ENCODE assay signal across 9 cellular contexts in the genomic region with DNA sequence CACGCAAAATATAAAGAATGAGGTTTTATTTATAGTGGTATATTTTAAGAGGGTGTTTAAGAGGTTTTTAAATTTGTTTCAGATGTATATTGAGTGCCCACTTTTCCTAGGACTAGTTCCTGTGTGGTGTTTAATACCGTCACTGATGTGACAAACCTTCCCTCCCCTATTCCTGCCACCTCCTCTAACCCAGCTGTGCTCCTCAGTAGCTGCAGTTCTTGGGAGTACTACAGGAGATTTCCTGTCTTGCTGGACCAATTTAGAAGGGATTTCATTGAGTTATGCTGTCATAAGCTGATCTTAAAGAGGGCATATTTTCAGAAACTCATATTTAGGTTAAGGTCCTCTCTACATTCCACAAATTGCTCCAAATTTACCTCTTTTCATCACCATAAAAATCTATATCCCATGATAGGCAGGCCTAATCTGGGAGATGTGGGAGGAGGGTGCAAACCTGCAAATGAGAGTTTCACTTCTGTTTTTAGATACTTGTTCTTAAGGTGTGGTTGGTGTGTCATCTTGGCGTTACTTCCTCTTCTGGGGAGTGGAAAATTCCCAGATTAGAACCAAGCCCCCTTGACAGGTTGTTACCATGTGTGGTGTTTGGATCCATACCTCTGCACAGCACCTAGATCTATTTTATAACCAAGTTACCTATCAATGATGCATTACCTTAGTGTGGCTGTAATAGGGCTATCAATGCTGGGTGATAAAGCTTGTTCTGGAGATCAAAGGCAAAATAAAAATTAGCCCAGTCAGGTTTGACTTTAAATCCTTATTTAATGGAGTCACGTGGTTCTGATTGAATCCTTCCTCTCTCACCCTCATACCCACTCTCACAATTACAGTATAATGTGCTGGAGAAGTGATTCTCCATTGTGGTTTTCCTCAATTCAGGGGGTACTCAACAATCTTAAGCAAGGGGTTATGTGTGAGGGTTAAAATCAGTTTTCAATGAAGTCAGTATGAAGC.
A peak's percentile ranks its signal among the peaks of the same experiment; 100 is the strongest.
DNase-seq lines count a peak whose midpoint lies in the region; ATAC-seq and TF ChIP-seq lines count a peak whose summit lies in the region.
"Had no signal": no experiment of that assay in that cellular context is flagged by ENCODE, and none has a peak within 500 bp of the region (broad histone marks: within the 10 kb centered on the region; RNA-seq: fewer than 3 reads in every experiment).

No MANE protein-coding gene starts in this region.

- H3K4me1 ChIP-seq in breast epithelium (no peaks in the 10 kb centered on the region), transverse colon (no peaks in the 10 kb centered on the region), body of pancreas (peaks cover 7% of the 10 kb centered on the region), gastroesophageal sphincter (no peaks in the 10 kb centered on the region), tibial artery (no peaks in the 10 kb centered on the region)

- TF ChIP-seq POLR2A in breast epithelium (IDR thresholded peaks at IDR 0.05) (no peak), transverse colon (IDR thresholded peaks at IDR 0.05) (no peak), body of pancreas (IDR thresholded peaks at IDR 0.05) (no peak), gastroesophageal sphincter (IDR thresholded peaks at IDR 0.05) (no peak)

- TF ChIP-seq EP300 in transverse colon (IDR thresholded peaks at IDR 0.05; ENCODE audit: low read depth) = no peak
- no peak for TF ChIP-seq EP300 in gastroesophageal sphincter (IDR thresholded peaks at IDR 0.05)

- H3K4me3 Mint-ChIP-seq in MCF 10A (ENCODE audit: unreplicated experiment) = no peak overlapping the region

- H3K27ac ChIP-seq in breast epithelium = no peak overlapping the region
- peak overlapping the region in 2 of 4 donors; percentile 14 to 35 for H3K27ac ChIP-seq in transverse colon
- H3K27ac ChIP-seq in body of pancreas = no peak overlapping the region
- no peak overlapping the region for H3K27ac ChIP-seq in gastroesophageal sphincter
- H3K27ac ChIP-seq in tibial artery = no peak overlapping the region

- peak; percentile 98 for ATAC-seq in HG02973 (IDR thresholded peaks at IDR 0.05; ENCODE audit: unreplicated experiment)
- ATAC-seq in body of pancreas = no peak
- ATAC-seq in gastroesophageal sphincter = no peak

- H3K36me3 Mint-ChIP-seq in MCF 10A (ENCODE audit: insufficient read depth, unreplicated experiment) = peaks cover 16% of the 10 kb centered on the region

- DNase-seq in MCF 10A (ENCODE audit: unreplicated experiment) = no peak
- no peak for DNase-seq in breast epithelium (ENCODE audit: low spot score in 2 of 2)
- DNase-seq in NOMO-1 treated with dmso at 0.1 percent for 144 hours (lab: John Stamatoyannopoulos, UW; ENCODE audit: unreplicated experiment) = peak; percentile 96
- DNase-seq in transverse colon = peak; percentile 16
- no peak for DNase-seq in body of pancreas
- no peak for DNase-seq in tibial artery
- DNase-seq: anterior cingulate cortex had no signal

- in situ Hi-C loops in transverse colon (cut with MboI; ENCODE audit: low pct_ligation_motif_present in 1 of 4, low pct_unique_long_range_greater_than_20kb in 1 of 4, low sequenced_read_pairs in 3 of 4) = no loop called here

- no peaks in the 10 kb centered on the region for H3K27me3 ChIP-seq in breast epithelium
- H3K27me3 ChIP-seq in transverse colon = no peaks in the 10 kb centered on the region
- H3K27me3 ChIP-seq in body of pancreas = no peaks in the 10 kb centered on the region
- no peaks in the 10 kb centered on the region for H3K27me3 ChIP-seq in gastroesophageal sphincter
- H3K27me3 ChIP-seq in tibial artery = no peaks in the 10 kb centered on the region

- POLR2A ChIA-PET in MCF 10A (lab: Yijun Ruan, JAX) = no interaction called here

- intact Hi-C loops in MCF 10A (cut with micrococcal nuclease) (no loop called here), breast epithelium (cut with DNase I; ENCODE audit: low total_unique reads) (no loop called here), transverse colon (cut with DNase I; ENCODE audit: low total_unique reads) (no loop called here), body of pancreas (cut with DNase I) (no loop called here), tibial artery (cut with DNase I; ENCODE audit: low total_unique reads) (no loop called here)

- H3K9me3 ChIP-seq in breast epithelium (peaks cover 0 to 10% of the 10 kb centered on the region in 2 donors), transverse colon (peaks cover 0 to 4% of the 10 kb centered on the region in 2 donors), body of pancreas (no peaks in the 10 kb centered on the region), gastroesophageal sphincter (peaks cover 0 to 7% (median 0%) of the 10 kb centered on the region in 3 donors), tibial artery (peaks cover 0 to 6% (median 0%) of the 10 kb centered on the region in 3 donors)

- no peak for TF ChIP-seq CTCF in MCF 10A (IDR thresholded peaks at IDR 0.05; ENCODE audit: unreplicated experiment)
- no peak for TF ChIP-seq CTCF in breast epithelium (IDR thresholded peaks at IDR 0.05)
- TF ChIP-seq CTCF in transverse colon (IDR thresholded peaks at IDR 0.05) = no peak
- no peak for TF ChIP-seq CTCF in body of pancreas (IDR thresholded peaks at IDR 0.05)
- no peak for TF ChIP-seq CTCF in gastroesophageal sphincter (IDR thresholded peaks at IDR 0.05)
- no peak for TF ChIP-seq CTCF in tibial artery (IDR thresholded peaks at IDR 0.05)

- peak overlapping the region; percentile 46 for H3K27ac Mint-ChIP-seq in MCF 10A (ENCODE audit: low read depth, unreplicated experiment)

- CTCF ChIA-PET in MCF 10A (lab: Yijun Ruan, JAX) = interaction anchor here (0.7 kb wide), 1 partner anchor 13 kb away, joined by 3 read pairs; no protein-coding TSS in a partner anchor

- H3K36me3 ChIP-seq in breast epithelium (no peaks in the 10 kb centered on the region), transverse colon (no peaks in the 10 kb centered on the region), body of pancreas (replicated peaks in 1 of 2; ENCODE audit: insufficient read depth in 1 of 2, low read depth in 2 of 2) (no peaks in the 10 kb centered on the region), gastroesophageal sphincter (peaks cover 0 to 10% of the 10 kb centered on the region in 2 donors), tibial artery (peaks cover 6 to 14% (median 10%) of the 10 kb centered on the region in 3 donors)

- H3K4me3 ChIP-seq in breast epithelium = no peak overlapping the region
- H3K4me3 ChIP-seq in transverse colon = no peak overlapping the region
- H3K4me3 ChIP-seq in body of pancreas = no peak overlapping the region
- no peak overlapping the region for H3K4me3 ChIP-seq in gastroesophageal sphincter
- no peak overlapping the region for H3K4me3 ChIP-seq in tibial artery

- H3K9me3 Mint-ChIP-seq in MCF 10A (ENCODE audit: unreplicated experiment) = peaks cover 20% of the 10 kb centered on the region

- H3K4me1 Mint-ChIP-seq in MCF 10A (ENCODE audit: insufficient read depth, unreplicated experiment) = peaks cover 9% of the 10 kb centered on the region

- no peaks in the 10 kb centered on the region for H3K27me3 Mint-ChIP-seq in MCF 10A (ENCODE audit: insufficient read depth, unreplicated experiment)

- no TSS peak for BruUV-seq in MCF 10A (replicated peaks; lab: Mats Ljungman, UMichigan)

- WGBS in transverse colon (ENCODE audit: low coverage in 1 of 2), 2 donors = 64 to 69% methylated on average over 4 of the region's 4 CpGs
- WGBS in body of pancreas, 2 donors = 79 to 84% methylated on average over 4 of the region's 4 CpGs
- WGBS in gastroesophageal sphincter (ENCODE audit: low coverage in 1 of 2), 2 donors = 79 to 94% methylated on average over 3 to 4 of the region's 4 CpGs

Comparison
In these comparisons a context has a peak if more than half of its experiments do, and no peak if none do; other contexts are left out.
1. DNase-seq: peak in NOMO-1 treated with dmso at 0.1 percent for 144 hours (single experiment) and transverse colon (single experiment); none in MCF 10A (single experiment), breast epithelium (0 of 2), body of pancreas (0 of 4) and tibial artery (0 of 2).